In the genomic region with DNA sequence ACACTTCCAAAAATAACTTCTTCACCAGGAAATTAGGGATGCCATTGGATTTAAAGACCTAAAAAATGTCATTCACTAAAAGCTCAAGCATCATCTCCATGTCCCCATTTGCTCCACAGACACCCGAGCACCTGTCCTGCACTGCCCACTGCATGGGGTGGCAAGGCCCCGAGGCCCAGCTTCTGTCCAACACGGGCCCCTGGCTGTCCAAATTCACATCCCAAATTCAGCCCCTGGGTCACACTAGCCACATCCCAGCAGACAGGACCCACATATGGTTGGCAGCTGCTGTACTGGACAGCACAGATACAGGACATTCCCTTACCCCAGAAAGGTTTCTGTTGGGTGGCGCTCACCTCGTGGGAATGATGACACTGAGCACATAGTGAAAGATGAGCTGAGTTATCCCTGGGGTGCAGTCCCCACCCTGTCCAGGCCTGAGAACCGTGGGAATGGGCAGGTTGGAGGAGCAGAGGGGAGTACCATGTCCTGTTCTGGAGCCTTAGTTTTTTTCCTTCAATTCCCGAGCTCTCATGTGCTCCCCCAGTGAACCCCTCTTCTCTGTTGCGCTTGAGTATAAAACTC, we compare ENCODE assay signal across 24 cellular contexts. TPM values are rescaled to one million over a fixed set of nuclear protein-coding genes. Genes with fewer than 3 reads are reported as not detected.
A peak's percentile ranks its signal among the peaks of the same experiment; 100 is the strongest.
DNase-seq lines count a peak whose midpoint lies in the region; FAIRE-seq and TF ChIP-seq lines count a peak whose summit lies in the region.
"Had no signal": no experiment of that assay in that cellular context is flagged by ENCODE, and none has a peak within 500 bp of the region (broad histone marks: within the 10 kb centered on the region; RNA-seq: fewer than 3 reads in every experiment).

No MANE protein-coding gene starts in this region.

- H3K4me1 ChIP-seq in H9 (ENCODE audit: insufficient read depth, low read length) (no peaks in the 10 kb centered on the region), endothelial cell of umbilical vein (ENCODE audit: control insufficient read depth, extremely low read depth, insufficient read depth, low read length) (no peaks in the 10 kb centered on the region)
- H3K4me1 ChIP-seq: Caco-2, esophagus muscularis mucosa, gastroesophageal sphincter, parathyroid adenoma had no signal

- H2AFZ ChIP-seq in H9 (ENCODE audit: low read length) (no peak overlapping the region), endothelial cell of umbilical vein (ENCODE audit: low read depth, low read length) (no peak overlapping the region)
- H2AFZ ChIP-seq: parathyroid adenoma had no signal

- no peak overlapping the region for H3T11ph ChIP-seq in H9 (ENCODE audit: low read length)

- no peaks in the 10 kb centered on the region for H3K9me3 Mint-ChIP-seq in activated CD4-positive, alpha-beta memory T cell treated with anti-CD3 and anti-CD28 coated beads, Interleukin-2, amount 10 ng/mL, durations not matched to agents 7 days and 5 days
- H3K9me3 Mint-ChIP-seq in activated CD4-positive, alpha-beta memory T cell treated with anti-CD3 and anti-CD28 coated beads for 36 hours, result no peaks in the 10 kb centered on the region
- H3K9me3 Mint-ChIP-seq in H9, result no peaks in the 10 kb centered on the region
- H3K9me3 Mint-ChIP-seq: activated B cell treated with CpG ODN at 0.5 μM for 24 hours; activated naive CD4-positive, alpha-beta T cell treated with anti-CD3 and anti-CD28 coated beads, Interleukin-2, amount 50 U/mL, for 24 hours; effector memory CD8-positive, alpha-beta T cell; memory B cell had no signal

- TF ChIP-seq CTCF in H9 (conservative IDR thresholded peaks at IDR 0.05), result no peak
- TF ChIP-seq CTCF in endothelial cell of umbilical vein (IDR thresholded peaks at IDR 0.05; ENCODE audit: extremely low read depth in 1 of 2, insufficient read depth in 1 of 2, low read depth in 1 of 2, low read length in 2 of 2), result no peak

- no peak overlapping the region for H2AK5ac ChIP-seq in H9 (ENCODE audit: insufficient read length, low read length)

- intact Hi-C loops in activated CD4-positive, alpha-beta memory T cell treated with anti-CD3 and anti-CD28 coated beads for 36 hours (cut with micrococcal nuclease), result no loop called here
- intact Hi-C loops in endothelial cell of umbilical vein (cut with micrococcal nuclease) (no loop called here), posterior vena cava (cut with DNase I) (no loop called here)

- no peak overlapping the region for H3K4me3 Mint-ChIP-seq in activated CD4-positive, alpha-beta memory T cell treated with anti-CD3 and anti-CD28 coated beads, Interleukin-2, amount 10 ng/mL, durations not matched to agents 7 days and 5 days
- no peak overlapping the region for H3K4me3 Mint-ChIP-seq in activated CD4-positive, alpha-beta memory T cell treated with anti-CD3 and anti-CD28 coated beads for 36 hours
- 0 out of 5 replicates have a peak overlapping the region, but pooled peaks of 1 of the 2 experiments have one; percentile 31 for H3K4me3 Mint-ChIP-seq in H9
- H3K4me3 Mint-ChIP-seq: activated B cell treated with CpG ODN at 0.5 μM for 24 hours; activated naive CD4-positive, alpha-beta T cell treated with anti-CD3 and anti-CD28 coated beads, Interleukin-2, amount 50 U/mL, for 24 hours; B cell; effector memory CD8-positive, alpha-beta T cell; memory B cell; naive thymus-derived CD4-positive, alpha-beta T cell had no signal

- no peaks in the 10 kb centered on the region for H3K9me1 ChIP-seq in endothelial cell of umbilical vein (replicated peaks; ENCODE audit: control insufficient read depth, extremely low read depth, insufficient read depth, low read length)

- H3K9me3 ChIP-seq in H9 (ENCODE audit: control insufficient read depth, low read depth, low read length) (no peaks in the 10 kb centered on the region), endothelial cell of umbilical vein (replicated peaks; ENCODE audit: control insufficient read depth, insufficient read depth, low read length) (no peaks in the 10 kb centered on the region)
- H3K9me3 ChIP-seq: Caco-2, esophagus muscularis mucosa, gastroesophageal sphincter had no signal

- no TSS peak for BruUV-seq in endothelial cell of umbilical vein (replicated peaks; lab: Mats Ljungman, UMichigan)

- H3K36me3 Mint-ChIP-seq in activated CD4-positive, alpha-beta memory T cell treated with anti-CD3 and anti-CD28 coated beads, Interleukin-2, amount 10 ng/mL, durations not matched to agents 7 days and 5 days (ENCODE audit: low read depth), result peaks cover 27% of the 10 kb centered on the region
- H3K36me3 Mint-ChIP-seq in activated CD4-positive, alpha-beta memory T cell treated with anti-CD3 and anti-CD28 coated beads for 36 hours, result peaks cover 2% of the 10 kb centered on the region
- peaks cover 22 to 36% (median 35%) of the 10 kb centered on the region in 3 experiments; a peak in 6 of 7 replicates for H3K36me3 Mint-ChIP-seq in H9 (ENCODE audit: insufficient read depth in 1 of 3, low read depth in 3 of 3)

- H2BK12ac ChIP-seq in H9 (ENCODE audit: insufficient read length, low read depth, low read length), result no peak overlapping the region

- FAIRE-seq in endothelial cell of umbilical vein (lab: Jason Lieb, UNC), result no peak
- FAIRE-seq: A204.1 had no signal

- no peaks in the 10 kb centered on the region for H3K79me2 ChIP-seq in H9 (ENCODE audit: insufficient read depth, low read length)
- no peaks in the 10 kb centered on the region for H3K79me2 ChIP-seq in endothelial cell of umbilical vein (ENCODE audit: control insufficient read depth, insufficient read depth, low read length)
- H3K79me2 ChIP-seq: parathyroid adenoma had no signal

- H4K8ac ChIP-seq in H9 (replicated peaks; ENCODE audit: insufficient read length, low read depth, low read length), result no peak overlapping the region

- DNase-seq in activated CD4-positive, alpha-beta memory T cell treated with anti-CD3 and anti-CD28 coated beads, Interleukin-2, amount 10 ng/mL, durations not matched to agents 7 days and 5 days, result peak; percentile 12
- DNase-seq in activated CD4-positive, alpha-beta memory T cell treated with anti-CD3 and anti-CD28 coated beads for 36 hours, result no peak
- DNase-seq in H9 (no peak), endothelial cell of umbilical vein (ENCODE audit: low read depth, low spot score) (no peak), posterior vena cava (ENCODE audit: low spot score) (peak; percentile 74), germinal center (ENCODE audit: low spot score) (no peak), cortex of kidney (lab: John Stamatoyannopoulos, UW) (no peak), iPS-NIHi11 (ENCODE audit: low spot score) (no peak)
- DNase-seq: activated B cell treated with CpG ODN at 0.5 μM for 24 hours; activated T-cell treated with anti-CD3 and anti-CD28 coated beads, Interleukin-2, amount 50 U/mL, for 48 hours; Caco-2; effector memory CD8-positive, alpha-beta T cell; IMR-90; naive thymus-derived CD4-positive, alpha-beta T cell; NCI-H1417; NCI-H510A treated with DMSO at 0.1 percent for 48 hours; substantia nigra had no signal

- H3K23me2 ChIP-seq in H9 (ENCODE audit: insufficient read length, low read depth, low read length, poor library complexity, severe bottlenecking), result no peaks in the 10 kb centered on the region

- H3K14ac ChIP-seq in H9 (ENCODE audit: insufficient read depth, low read length), result no peak overlapping the region; the same call in 1 of the 2 replicates

- H3K4me2 ChIP-seq in H9 (ENCODE audit: insufficient read depth, insufficient read length, low read length) (no peak overlapping the region), endothelial cell of umbilical vein (ENCODE audit: insufficient read depth, low read length) (no peak overlapping the region)

- H3K9ac ChIP-seq in H9 (ENCODE audit: extremely low read depth, insufficient read length, low read length), result no peak overlapping the region
- no peak overlapping the region for H3K9ac ChIP-seq in endothelial cell of umbilical vein (replicated peaks; ENCODE audit: extremely low read depth, insufficient read depth, low read length)
- H3K9ac ChIP-seq: parathyroid adenoma had no signal

- no peaks in the 10 kb centered on the region for H3K4me1 Mint-ChIP-seq in activated CD4-positive, alpha-beta memory T cell treated with anti-CD3 and anti-CD28 coated beads, Interleukin-2, amount 10 ng/mL, durations not matched to agents 7 days and 5 days
- H3K4me1 Mint-ChIP-seq in activated CD4-positive, alpha-beta memory T cell treated with anti-CD3 and anti-CD28 coated beads for 36 hours (ENCODE audit: low read depth), result no peaks in the 10 kb centered on the region
- H3K4me1 Mint-ChIP-seq in H9, result peaks cover 11 to 17% of the 10 kb centered on the region in 2 experiments
- H3K4me1 Mint-ChIP-seq: activated B cell treated with CpG ODN at 0.5 μM for 24 hours; activated naive CD4-positive, alpha-beta T cell treated with anti-CD3 and anti-CD28 coated beads, Interleukin-2, amount 50 U/mL, for 24 hours; B cell; memory B cell had no signal

- no peaks in the 10 kb centered on the region for H3K79me1 ChIP-seq in H9 (ENCODE audit: insufficient read depth, low read depth, low read length, poor library complexity, severe bottlenecking)

- dilution Hi-C loops in endothelial cell of umbilical vein (cut with MboI; ENCODE audit: extremely low pct_ligation_motif_present, low sequenced_read_pairs), result no loop called here

- H3K27me3 Mint-ChIP-seq in activated CD4-positive, alpha-beta memory T cell treated with anti-CD3 and anti-CD28 coated beads, Interleukin-2, amount 10 ng/mL, durations not matched to agents 7 days and 5 days, result no peaks in the 10 kb centered on the region
- H3K27me3 Mint-ChIP-seq in activated CD4-positive, alpha-beta memory T cell treated with anti-CD3 and anti-CD28 coated beads for 36 hours, result no peaks in the 10 kb centered on the region
- H3K27me3 Mint-ChIP-seq in H9 (ENCODE audit: low read depth), result no peaks in the 10 kb centered on the region
- H3K27me3 Mint-ChIP-seq: activated B cell treated with CpG ODN at 0.5 μM for 24 hours; activated naive CD4-positive, alpha-beta T cell treated with anti-CD3 and anti-CD28 coated beads, Interleukin-2, amount 50 U/mL, for 24 hours; B cell; effector memory CD8-positive, alpha-beta T cell; memory B cell; naive thymus-derived CD4-positive, alpha-beta T cell had no signal

- no peaks in the 10 kb centered on the region for H3K36me3 ChIP-seq in endothelial cell of umbilical vein (ENCODE audit: control insufficient read depth in 2 of 2, extremely low read depth in 1 of 2, insufficient read depth in 2 of 2, low read length in 2 of 2)
- H3K36me3 ChIP-seq: gastroesophageal sphincter had no signal

- no peak overlapping the region for H4K91ac ChIP-seq in H9 (ENCODE audit: insufficient read length, low read depth, low read length)

- no peak overlapping the region for H3K27ac Mint-ChIP-seq in activated CD4-positive, alpha-beta memory T cell treated with anti-CD3 and anti-CD28 coated beads, Interleukin-2, amount 10 ng/mL, durations not matched to agents 7 days and 5 days
- no peak overlapping the region for H3K27ac Mint-ChIP-seq in activated CD4-positive, alpha-beta memory T cell treated with anti-CD3 and anti-CD28 coated beads for 36 hours
- H3K27ac Mint-ChIP-seq in H9, result peak overlapping the region in 2 of 3 experiments; percentile 34 to 82; a peak in 3 of 7 replicates
- H3K27ac Mint-ChIP-seq: activated B cell treated with CpG ODN at 0.5 μM for 24 hours; activated naive CD4-positive, alpha-beta T cell treated with anti-CD3 and anti-CD28 coated beads, Interleukin-2, amount 50 U/mL, for 24 hours; B cell; memory B cell had no signal

- no peak overlapping the region for H3K4ac ChIP-seq in H9 (ENCODE audit: low read depth, low read length)

- H3K23ac ChIP-seq in H9 (ENCODE audit: insufficient read length, low read depth, low read length), result no peak overlapping the region

- H3K27me3 ChIP-seq in H9 (ENCODE audit: insufficient read depth, low read length), result no peaks in the 10 kb centered on the region
- H3K27me3 ChIP-seq in endothelial cell of umbilical vein (ENCODE audit: control insufficient read depth in 2 of 2, insufficient read depth in 2 of 2, low read length in 2 of 2), result no peaks in the 10 kb centered on the region
- H3K27me3 ChIP-seq: esophagus muscularis mucosa, gastroesophageal sphincter had no signal

- H3K4me3 ChIP-seq in endothelial cell of umbilical vein (replicated peaks in 1 of 3; ENCODE audit: insufficient read depth in 1 of 3, low read depth in 1 of 3, low read length in 3 of 3), result no peak overlapping the region
- H3K4me3 ChIP-seq: esophagus muscularis mucosa, gastroesophageal sphincter had no signal

- TF ChIP-seq POLR2A in endothelial cell of umbilical vein (IDR thresholded peaks at IDR 0.05; ENCODE audit: low read depth, low read length), result no peak

- H4K5ac ChIP-seq in H9 (ENCODE audit: insufficient read length, low read depth, low read length), result no peak overlapping the region

- POLR2A ChIA-PET in activated CD4-positive, alpha-beta memory T cell treated with anti-CD3 and anti-CD28 coated beads, Interleukin-2, amount 10 ng/mL, durations not matched to agents 7 days and 5 days (lab: Charles Lee), result interaction anchor here (1.1 to 2.0 kb wide), 4 partner anchors 9 to 53 kb away, joined by 3 to 11 read pairs (median 4); no protein-coding TSS in a partner anchor
- POLR2A ChIA-PET in activated CD4-positive, alpha-beta memory T cell treated with anti-CD3 and anti-CD28 coated beads for 36 hours (lab: Charles Lee), result no interaction called here
- POLR2A ChIA-PET in endothelial cell of umbilical vein (lab: Charles Lee), result no interaction called here

- H3K56ac ChIP-seq in H9 (ENCODE audit: insufficient read length, low read depth, low read length), result no peak overlapping the region

- no peaks in the 10 kb centered on the region for H4K20me1 ChIP-seq in H9 (ENCODE audit: control insufficient read depth, insufficient read depth, insufficient read length)
- no peaks in the 10 kb centered on the region for H4K20me1 ChIP-seq in endothelial cell of umbilical vein (replicated peaks; ENCODE audit: control insufficient read depth, extremely low read depth, insufficient read depth, low read length)

- no peak overlapping the region for H3K27ac ChIP-seq in H9 (ENCODE audit: insufficient read length, low read depth, low read length)
- no peak overlapping the region for H3K27ac ChIP-seq in endothelial cell of umbilical vein (ENCODE audit: insufficient read depth, low read depth, low read length)
- H3K27ac ChIP-seq: esophagus muscularis mucosa, gastroesophageal sphincter, parathyroid adenoma had no signal

- no peak overlapping the region for H3K18ac ChIP-seq in H9 (ENCODE audit: insufficient read length, low read depth, low read length)

- no CpG with 5 or more reads among the region's 8 CpGs for WGBS in H9 (ENCODE audit: extremely low coverage, insufficient read length, low lambda C conversion rate)

- no peak overlapping the region for H2BK15ac ChIP-seq in H9 (ENCODE audit: low read depth, low read length)

- CTCF ChIA-PET in activated CD4-positive, alpha-beta memory T cell treated with anti-CD3 and anti-CD28 coated beads, Interleukin-2, amount 10 ng/mL, durations not matched to agents 7 days and 5 days (lab: Charles Lee), result interaction anchor here (0.8 to 1.3 kb wide), 3 partner anchors 9 to 71 kb away, joined by 3 to 5 read pairs (median 3); no protein-coding TSS in a partner anchor
- CTCF ChIA-PET in activated CD4-positive, alpha-beta memory T cell treated with anti-CD3 and anti-CD28 coated beads for 36 hours (lab: Charles Lee), result interaction anchor here (2.0 to 2.3 kb wide), 2 partner anchors 9 to 12 kb away, joined by 11 to 14 read pairs; no protein-coding TSS in a partner anchor
- CTCF ChIA-PET in endothelial cell of umbilical vein (lab: Charles Lee), result interaction anchor here (1.8 to 2.7 kb wide), 3 partner anchors 9 to 12 kb away, joined by 4 to 13 read pairs (median 11); no protein-coding TSS in a partner anchor

- no peak overlapping the region for H2BK5ac ChIP-seq in H9 (ENCODE audit: insufficient read length, low read length)

- no peak overlapping the region for H2BK120ac ChIP-seq in H9 (ENCODE audit: low read depth, low read length, poor library complexity, severe bottlenecking)

- no peak overlapping the region for H2BK20ac ChIP-seq in H9 (ENCODE audit: low read depth, low read length, poor library complexity, severe bottlenecking)

RNA-seq across cellular contexts. Expression of gene CSGALNACT2, which starts 55.3 kb away (rescaled TPM):
- total RNA-seq in activated CD4-positive, alpha-beta memory T cell treated with anti-CD3 and anti-CD28 coated beads, Interleukin-2, amount 10 ng/mL, durations not matched to agents 7 days and 5 days, result 10 to 100 TPM; 64.8 to 66.2 TPM
- 10 to 100 TPM; 30.2 to 32.3 TPM for total RNA-seq in activated CD4-positive, alpha-beta memory T cell treated with anti-CD3 and anti-CD28 coated beads for 36 hours
- total RNA-seq in H9 (2021), result 8.9 and 9.7 TPM in 2 replicates
- total RNA-seq in endothelial cell of umbilical vein, result 17.7 and 19.9 TPM in 2 replicates
- polyA plus RNA-seq in endothelial cell of umbilical vein, result 7.3 and 9.7 TPM in 2 replicates
- polyA plus RNA-seq in endothelial cell of umbilical vein (2011; cell fraction: cytosol; rRNA removed), result 12.0 and 12.2 TPM in 2 replicates
- 20.1 and 26.7 TPM in 2 replicates for polyA plus RNA-seq in endothelial cell of umbilical vein (2011; cell fraction: nucleus; rRNA removed)
- polyA plus RNA-seq in endothelial cell of umbilical vein (2012), result 28.8 and 33.4 TPM in 2 replicates
- polyA minus RNA-seq in endothelial cell of umbilical vein, result 12.2 and 12.7 TPM in 2 replicates
- polyA minus RNA-seq in endothelial cell of umbilical vein (2011; cell fraction: cytosol; rRNA and poly(A)+ RNA removed), result 3.9 TPM
- polyA minus RNA-seq in endothelial cell of umbilical vein (2011; cell fraction: nucleus; rRNA and poly(A)+ RNA removed), result 7.3 and 9.9 TPM in 2 replicates
- 10 to 100 TPM; 31.1 to 31.8 TPM for total RNA-seq in posterior vena cava

Comparison
In these comparisons a context has a peak if more than half of its experiments do, and no peak if none do; other contexts are left out.
1. DNase-seq: peak in activated CD4-positive, alpha-beta memory T cell treated with anti-CD3 and anti-CD28 coated beads, Interleukin-2, amount 10 ng/mL, durations not matched to agents 7 days and 5 days (single experiment) and posterior vena cava (single experiment); none in activated CD4-positive, alpha-beta memory T cell treated with anti-CD3 and anti-CD28 coated beads for 36 hours (single experiment), H9 (single experiment), endothelial cell of umbilical vein (single experiment), germinal center (single experiment), cortex of kidney (single experiment) and iPS-NIHi11 (single experiment).
2. H3K27ac Mint-ChIP-seq: peak in H9 (2 of 3); none in activated CD4-positive, alpha-beta memory T cell treated with anti-CD3 and anti-CD28 coated beads, Interleukin-2, amount 10 ng/mL, durations not matched to agents 7 days and 5 days (single experiment) and activated CD4-positive, alpha-beta memory T cell treated with anti-CD3 and anti-CD28 coated beads for 36 hours (single experiment).